ENCODE assay signal across 8 cellular contexts in the genomic region with DNA sequence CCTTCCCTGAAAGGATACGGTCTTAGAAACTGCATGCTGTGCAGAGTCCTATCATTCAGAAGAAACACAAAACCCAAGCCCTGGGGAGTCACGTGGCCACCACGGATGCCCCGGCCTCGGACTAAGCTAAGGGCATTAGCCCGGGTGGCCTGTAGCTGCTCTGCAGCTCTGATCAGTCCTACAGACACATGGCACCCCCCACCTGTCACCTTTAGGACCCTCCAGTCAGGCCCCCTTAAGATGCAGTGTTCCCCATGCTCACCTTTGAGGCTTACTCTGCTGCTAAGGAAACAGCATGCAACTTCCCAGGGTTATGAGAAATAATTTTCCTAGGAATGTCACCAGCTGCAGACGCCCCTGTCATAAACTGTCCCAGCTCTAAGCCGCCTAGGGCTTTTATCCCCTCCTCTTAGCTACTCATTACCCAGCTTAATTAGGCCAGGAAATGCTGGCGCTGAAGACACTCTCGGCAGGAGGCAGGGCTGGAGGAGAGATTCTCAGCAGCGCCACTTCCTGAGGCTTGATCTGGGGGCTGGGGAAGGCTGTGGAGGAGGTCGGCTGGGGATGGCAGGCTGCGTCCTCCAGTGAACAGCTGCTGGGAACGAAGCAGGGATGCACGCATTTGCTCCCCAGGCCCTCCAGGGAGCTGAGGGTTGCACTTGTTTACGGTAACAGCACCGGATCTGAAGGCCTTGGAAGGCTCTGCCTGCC. TPM values are rescaled to one million over a fixed set of nuclear protein-coding genes. Genes with fewer than 3 reads are reported as not detected.
DNase-seq lines count a peak whose midpoint lies in the region; TF ChIP-seq lines count a peak whose summit lies in the region.

No MANE protein-coding gene starts in this region.

- TF ChIP-seq CTCF in epithelial cell of proximal tubule (conservative IDR thresholded peaks at IDR 0.05; ENCODE audit: low read depth, low read length) (no peak), spleen (IDR thresholded peaks at IDR 0.05 in 8 of 11, conservative IDR thresholded peaks at IDR 0.05 in 3 of 11) (no peak), HFFc6 (IDR thresholded peaks at IDR 0.05) (no peak)

- peaks cover 0 to 25% (median 9%) of the 10 kb centered on the region in 6 donors for H3K4me1 ChIP-seq in spleen
- H3K4me1 ChIP-seq in Karpas-422 (ENCODE audit: low read length) = no peaks in the 10 kb centered on the region

- peak; percentile 61 for TF ChIP-seq POLR2A in GM19099 (IDR thresholded peaks at IDR 0.05; ENCODE audit: extremely low read depth, insufficient read length, low read depth)
- no peak for TF ChIP-seq POLR2A in spleen (IDR thresholded peaks at IDR 0.05)

- H3K4me3 ChIP-seq in epithelial cell of proximal tubule (ENCODE audit: low read depth, low read length) = peak overlapping the region; percentile 40
- H3K4me3 ChIP-seq in spleen = no peak overlapping the region
- no peak overlapping the region for H3K4me3 ChIP-seq in Karpas-422 (ENCODE audit: low read length)

- no peaks in the 10 kb centered on the region for H3K79me2 ChIP-seq in Karpas-422 (ENCODE audit: low read length)

- WGBS in spleen, 5 donors = 25 to 45% (median 36%) methylated on average over 12 to 17 of the region's 17 CpGs

- DNase-seq in Ammon's horn (ENCODE audit: low spot score) = peak; percentile 55
- peak; percentile 68 to 87 for DNase-seq in NCI-H2081 (lab: John Stamatoyannopoulos, UW)
- no peak for DNase-seq in epithelial cell of proximal tubule (ENCODE audit: low read depth)
- DNase-seq in spleen = no peak
- no peak for DNase-seq in Karpas-422
- no peak for DNase-seq in NAMALWA (ENCODE audit: low spot score)
- DNase-seq in HFFc6 = no peak

- peak overlapping the region in 7 of 8 donors; percentile 4 to 73 (median 46) for H3K27ac ChIP-seq in spleen
- H3K27ac ChIP-seq in Karpas-422 (ENCODE audit: low read length) = no peak overlapping the region

- no peak overlapping the region for H2AFZ ChIP-seq in Karpas-422 (ENCODE audit: low read length)

- intact Hi-C loops in spleen (cut with DNase I; ENCODE audit: low total_unique reads) = no loop called here

- no peak overlapping the region for H3K4me3 Mint-ChIP-seq in HFFc6

- H3K4me1 Mint-ChIP-seq in HFFc6 (ENCODE audit: low read depth) = no peaks in the 10 kb centered on the region

- no peak overlapping the region for H3K27ac Mint-ChIP-seq in HFFc6

- peaks cover 4% of the 10 kb centered on the region; the same call in 1 of the 2 replicates for H3K36me3 Mint-ChIP-seq in HFFc6 (ENCODE audit: low read depth)

- H3K27me3 ChIP-seq in spleen (replicated peaks in 1 of 7) = no peaks in the 10 kb centered on the region
- no peaks in the 10 kb centered on the region for H3K27me3 ChIP-seq in Karpas-422 (ENCODE audit: low read length)

- H3K9ac ChIP-seq in Karpas-422 (ENCODE audit: low read length) = no peak overlapping the region

- H3K4me2 ChIP-seq in Karpas-422 (ENCODE audit: low read depth, low read length, poor library complexity, severe bottlenecking) = no peak overlapping the region

- H3K9me2 ChIP-seq in Karpas-422 (replicated peaks; ENCODE audit: insufficient read depth, low read length) = no peaks in the 10 kb centered on the region

- H3K27me3 Mint-ChIP-seq in HFFc6 (ENCODE audit: insufficient read depth) = peaks cover 4% of the 10 kb centered on the region

- H4K20me1 ChIP-seq in Karpas-422 (ENCODE audit: insufficient read depth, low read depth, low read length) = no peaks in the 10 kb centered on the region

- peaks cover 30% of the 10 kb centered on the region for H3K9me3 Mint-ChIP-seq in HFFc6

- H3K36me3 ChIP-seq in spleen (no peaks in the 10 kb centered on the region), Karpas-422 (ENCODE audit: insufficient read depth, low read length) (no peaks in the 10 kb centered on the region)

- H3K9me3 ChIP-seq in spleen (no peaks in the 10 kb centered on the region), Karpas-422 (ENCODE audit: low read length) (no peaks in the 10 kb centered on the region)

RNA-seq across cellular contexts. Expression of a gene that starts 47.2 kb away (rescaled TPM):
- total RNA-seq in epithelial cell of proximal tubule = 3.0 and 16.3 TPM in 2 replicates
- total RNA-seq in spleen = 100 to 1,000 TPM; 115 to 187 (median 166) TPM
- 10 to 100 TPM; 22.0 to 30.2 (median 22.7) TPM for polyA plus RNA-seq in spleen
- total RNA-seq in Karpas-422 (2014; rRNA removed; shearing (Covaris generic); ENCODE audit: low replicate concordance) = 38.5 and 43.6 TPM in 2 replicates
- total RNA-seq in HFFc6 (2021; fragmentation: NEBNext Ultra II Directional; extraction: Animal tissue kit (Norgen Biotek cat#: 25700)) = under 1 TPM; 0.19 to 0.73 (median 0.38) TPM

Comparison
In these comparisons a context has a peak if more than half of its experiments do, and no peak if none do; other contexts are left out.
1. DNase-seq: peak in Ammon's horn (single experiment) and NCI-H2081 (2 of 2); none in epithelial cell of proximal tubule (single experiment), spleen (single experiment), Karpas-422 (single experiment), NAMALWA (single experiment) and HFFc6 (single experiment).